In genomic region chr20:48275737-48276342, GRCh38 we compare ENCODE assay signal across 18 cellular contexts.
DNase-seq lines count a peak whose midpoint lies in the region; ATAC-seq and TF ChIP-seq lines count a peak whose summit lies in the region.
"Had no signal": no experiment of that assay in that cellular context is flagged by ENCODE, and none has a peak within 500 bp of the region (broad histone marks: within the 10 kb centered on the region; RNA-seq: fewer than 3 reads in every experiment).

No MANE protein-coding gene starts in this region.

- H3K27ac Mint-ChIP-seq in H9 (peak overlapping the region in 2 of 3 experiments; percentile 15 to 22; a peak in 3 of 7 replicates), neural crest cell (ENCODE audit: unreplicated experiment) (peak overlapping the region; percentile 76)
- H3K27ac Mint-ChIP-seq: activated CD4-positive, alpha-beta T cell treated with anti-CD3 and anti-CD28 coated beads, Interleukin-2, amount 10 ng/mL, durations not matched to agents 7 days and 5 days; activated naive CD4-positive, alpha-beta T cell treated with anti-CD3 and anti-CD28 coated beads, Interleukin-2, amount 50 U/mL, for 24 hours had no signal

- DNase-seq in H9 (no peak), NCI-H2171 treated with DMSO at 0.1 percent for 48 hours (lab: John Stamatoyannopoulos, UW) (peak; percentile 98), epithelial cell of esophagus (ENCODE audit: low read depth) (peak; percentile 10), neural crest cell (ENCODE audit: low read depth, low spot score) (no peak), medulla oblongata (ENCODE audit: extremely low spot score) (no peak), DMS 273 treated with DMSO at 0.1 percent for 48 hours (lab: John Stamatoyannopoulos, UW) (no peak)
- no peak for DNase-seq in effector CD4-positive, alpha-beta T cell
- DNase-seq: activated CD4-positive, alpha-beta T cell treated with anti-CD3 and anti-CD28 coated beads, Interleukin-2, amount 10 ng/mL, durations not matched to agents 7 days and 5 days; activated T-cell treated with anti-CD3 and anti-CD28 coated beads for 4 hours; effector CD8-positive, alpha-beta T cell; MM.1S; NCI-H2227 treated with DMSO at 0.1 percent for 48 hours; right cardiac atrium; SIG-M5; stimulated activated CD4-positive, alpha-beta T cell treated with anti-CD3 and anti-CD28 coated beads, Interleukin-1b, Interleukin-23, amount 100 ng/mL, for 48 hours had no signal

- H3K23me2 ChIP-seq in H9 (ENCODE audit: insufficient read length, low read depth, low read length, poor library complexity, severe bottlenecking): no peaks in the 10 kb centered on the region

- no peak overlapping the region for H2AFZ ChIP-seq in H9 (ENCODE audit: low read length)

- H3K9ac ChIP-seq in H9 (ENCODE audit: extremely low read depth, insufficient read length, low read length): no peak overlapping the region

- no peak overlapping the region for H3K4ac ChIP-seq in H9 (ENCODE audit: low read depth, low read length)

- no peak overlapping the region for H2BK12ac ChIP-seq in H9 (ENCODE audit: insufficient read length, low read depth, low read length)

- H3K27me3 ChIP-seq in H9 (ENCODE audit: insufficient read depth, low read length): no peaks in the 10 kb centered on the region

- H4K5ac ChIP-seq in H9 (ENCODE audit: insufficient read length, low read depth, low read length): no peak overlapping the region

- no peak overlapping the region for H3K4me3 ChIP-seq in epithelial cell of esophagus (ENCODE audit: low read length)

- no peak overlapping the region for H3K18ac ChIP-seq in H9 (ENCODE audit: insufficient read length, low read depth, low read length)

- H3K27me3 Mint-ChIP-seq in H9 (ENCODE audit: low read depth): no peaks in the 10 kb centered on the region; the same call in 1 of the 2 replicates
- H3K27me3 Mint-ChIP-seq in neural crest cell (ENCODE audit: low read depth): no peaks in the 10 kb centered on the region

- no peak overlapping the region for H3K14ac ChIP-seq in H9 (ENCODE audit: insufficient read depth, low read length)

- H2BK120ac ChIP-seq in H9 (ENCODE audit: low read depth, low read length, poor library complexity, severe bottlenecking): no peak overlapping the region

- H3K4me3 Mint-ChIP-seq in H9 (no peak overlapping the region), neural crest cell (no peak overlapping the region)
- H3K4me3 Mint-ChIP-seq: activated CD4-positive, alpha-beta T cell treated with anti-CD3 and anti-CD28 coated beads, Interleukin-2, amount 10 ng/mL, durations not matched to agents 7 days and 5 days; activated naive CD4-positive, alpha-beta T cell treated with anti-CD3 and anti-CD28 coated beads, Interleukin-2, amount 50 U/mL, for 24 hours had no signal

- TF ChIP-seq CTCF in H9 (conservative IDR thresholded peaks at IDR 0.05) (no peak), epithelial cell of esophagus (IDR thresholded peaks at IDR 0.05; ENCODE audit: insufficient read depth, low read depth, low read length, missing control alignments) (no peak), neural crest cell (conservative IDR thresholded peaks at IDR 0.05) (no peak)

- H3K27ac ChIP-seq in H9 (ENCODE audit: insufficient read length, low read depth, low read length): no peak overlapping the region

- no CpG with 5 or more reads among the region's 5 CpGs for WGBS in H9 (ENCODE audit: extremely low coverage, insufficient read length, low lambda C conversion rate)

- peaks cover 3 to 5% of the 10 kb centered on the region in 2 experiments; a peak in 3 of 5 replicates for H3K9me3 Mint-ChIP-seq in H9
- H3K9me3 Mint-ChIP-seq in neural crest cell: no peaks in the 10 kb centered on the region
- H3K9me3 Mint-ChIP-seq: activated CD4-positive, alpha-beta T cell treated with anti-CD3 and anti-CD28 coated beads, Interleukin-2, amount 10 ng/mL, durations not matched to agents 7 days and 5 days; activated naive CD4-positive, alpha-beta T cell treated with anti-CD3 and anti-CD28 coated beads, Interleukin-2, amount 50 U/mL, for 24 hours had no signal

- H4K91ac ChIP-seq in H9 (ENCODE audit: insufficient read length, low read depth, low read length): no peak overlapping the region

- 0 out of 7 replicates have a peak, but pooled peaks cover 0 to 4% (median 0%) of the 10 kb centered on the region in 3 experiments for H3K36me3 Mint-ChIP-seq in H9 (ENCODE audit: insufficient read depth in 1 of 3, low read depth in 3 of 3)
- no peaks in the 10 kb centered on the region for H3K36me3 Mint-ChIP-seq in neural crest cell (ENCODE audit: low read depth)

- H3K4me2 ChIP-seq in H9 (ENCODE audit: insufficient read depth, insufficient read length, low read length): peak overlapping the region; percentile 27

- H3K23ac ChIP-seq in H9 (ENCODE audit: insufficient read length, low read depth, low read length): no peak overlapping the region

- no peak overlapping the region for H4K8ac ChIP-seq in H9 (replicated peaks; ENCODE audit: insufficient read length, low read depth, low read length)

- H2BK5ac ChIP-seq in H9 (ENCODE audit: insufficient read length, low read length): no peak overlapping the region

- no peak overlapping the region for H2AK5ac ChIP-seq in H9 (ENCODE audit: insufficient read length, low read length)

- ATAC-seq in HG02870 (IDR thresholded peaks at IDR 0.05; ENCODE audit: unreplicated experiment): no peak
- ATAC-seq: HepG2 had no signal

- peaks cover 22 to 34% of the 10 kb centered on the region in 2 experiments for H3K4me1 Mint-ChIP-seq in H9
- peaks cover 23% of the 10 kb centered on the region for H3K4me1 Mint-ChIP-seq in neural crest cell
- H3K4me1 Mint-ChIP-seq: activated CD4-positive, alpha-beta T cell treated with anti-CD3 and anti-CD28 coated beads, Interleukin-2, amount 10 ng/mL, durations not matched to agents 7 days and 5 days; activated naive CD4-positive, alpha-beta T cell treated with anti-CD3 and anti-CD28 coated beads, Interleukin-2, amount 50 U/mL, for 24 hours had no signal

- H4K20me1 ChIP-seq in H9 (ENCODE audit: control insufficient read depth, insufficient read depth, insufficient read length): no peaks in the 10 kb centered on the region

- H3K4me1 ChIP-seq in H9 (ENCODE audit: insufficient read depth, low read length): peaks cover 3% of the 10 kb centered on the region; the same call in 1 of the 2 replicates

- no peak overlapping the region for H2BK15ac ChIP-seq in H9 (ENCODE audit: low read depth, low read length)

- H3K9me3 ChIP-seq in H9 (ENCODE audit: control insufficient read depth, low read depth, low read length): no peaks in the 10 kb centered on the region

- no peak overlapping the region for H3K56ac ChIP-seq in H9 (ENCODE audit: insufficient read length, low read depth, low read length)

- H3K79me1 ChIP-seq in H9 (ENCODE audit: insufficient read depth, low read depth, low read length, poor library complexity, severe bottlenecking): no peaks in the 10 kb centered on the region

- H3T11ph ChIP-seq in H9 (ENCODE audit: low read length): no peak overlapping the region

- H3K79me2 ChIP-seq in H9 (ENCODE audit: insufficient read depth, low read length): no peaks in the 10 kb centered on the region

- peak overlapping the region; percentile 84 for H2BK20ac ChIP-seq in H9 (ENCODE audit: low read depth, low read length, poor library complexity, severe bottlenecking)

Comparison
In these comparisons a context has a peak if more than half of its experiments do, and no peak if none do; other contexts are left out.
1. DNase-seq: peak in NCI-H2171 treated with DMSO at 0.1 percent for 48 hours (single experiment) and epithelial cell of esophagus (single experiment); none in H9 (single experiment), neural crest cell (single experiment), medulla oblongata (single experiment), effector CD4-positive, alpha-beta T cell (single experiment) and DMS 273 treated with DMSO at 0.1 percent for 48 hours (single experiment).